Comparison of ENCODE assay signal across 8 cellular contexts in genomic region chr5:151080620-151081425, GRCh38. TPM values are rescaled to one million over a fixed set of nuclear protein-coding genes. Genes with fewer than 3 reads are reported as not detected.
DNase-seq lines count a peak whose midpoint lies in the region; ATAC-seq and TF ChIP-seq lines count a peak whose summit lies in the region.

TNIP1 (minus strand) TSS chr5:151081034; CDS start chr5:151065095, 15,939 bp downstream.

- DNase-seq in NCI-H526 (lab: John Stamatoyannopoulos, UW) (peak; percentile 45 to 88), dedifferentiated amniotic fluid mesenchymal stem cell (ENCODE audit: extremely low spot score) (peak; percentile 68), left lung (peak; percentile 95 to 98)
- DNase-seq in activated CD4-positive, alpha-beta T cell treated with anti-CD3 and anti-CD28 coated beads, Interleukin-2, amount 50 U/mL, for 1 hour, result peak; percentile 91
- peak; percentile 95 to 97 for DNase-seq in stimulated activated CD4-positive, alpha-beta T cell treated with anti-CD3 and anti-CD28 coated beads, Interleukin-2, amount 100 ng/mL, for 48 hours

- H3K9ac ChIP-seq in BLaER1, result peak within 1 kb of the TSS; percentile 94

- peak; percentile 46 for ATAC-seq in HG03378 (IDR thresholded peaks at IDR 0.05; ENCODE audit: unreplicated experiment)
- ATAC-seq in left lung, result peak; percentile 94

- H3K4me1 ChIP-seq in BLaER1, result peaks cover 63% of the 10 kb centered on the region
- peaks cover 53 to 90% of the 10 kb centered on the region in 2 donors for H3K4me1 ChIP-seq in left lung

- peak within 1 kb of the TSS; percentile 87 for H3K4me2 ChIP-seq in BLaER1

- H3K9me3 ChIP-seq in BLaER1 (no peaks in the 10 kb centered on the region), left lung (no peaks in the 10 kb centered on the region)

- H3K36me3 ChIP-seq in BLaER1, result peaks cover 35% of the 10 kb centered on the region
- H3K36me3 ChIP-seq in left lung, result peaks cover 0 to 31% of the 10 kb centered on the region in 2 donors

- TF ChIP-seq POLR2A in GM19193 (IDR thresholded peaks at IDR 0.05; ENCODE audit: extremely low read depth, insufficient read depth, insufficient read length), result peak; percentile 79

- H4K20me1 ChIP-seq in BLaER1, result peaks cover 46% of the 10 kb centered on the region

- no peaks in the 10 kb centered on the region for H3K27me3 ChIP-seq in BLaER1
- no peaks in the 10 kb centered on the region for H3K27me3 ChIP-seq in left lung

- no peak for TF ChIP-seq CTCF in left lung (IDR thresholded peaks at IDR 0.05)

- H3K4me3 ChIP-seq in BLaER1 (peak within 1 kb of the TSS; percentile 93), left lung (peak within 1 kb of the TSS; percentile 90 to 94)

- peak within 1 kb of the TSS; percentile 93 for H3K27ac ChIP-seq in BLaER1
- H3K27ac ChIP-seq in left lung, result peak within 1 kb of the TSS; percentile 96 to 98

- intact Hi-C loops in left lung (cut with DNase I), result no loop called here

RNA-seq across cellular contexts. Expression of gene TNIP1, which starts in this region (rescaled TPM):
- 100 to 1,000 TPM; 111 to 133 TPM for total RNA-seq in left lung

Comparison
In these comparisons a context has a peak if more than half of its experiments do, and no peak if none do; other contexts are left out.
1. Peak in every context shown above with its lines: DNase-seq, ATAC-seq, H3K4me3 ChIP-seq and H3K27ac ChIP-seq.